1 cellular context compared by ENCODE assay signal in the genomic region with DNA sequence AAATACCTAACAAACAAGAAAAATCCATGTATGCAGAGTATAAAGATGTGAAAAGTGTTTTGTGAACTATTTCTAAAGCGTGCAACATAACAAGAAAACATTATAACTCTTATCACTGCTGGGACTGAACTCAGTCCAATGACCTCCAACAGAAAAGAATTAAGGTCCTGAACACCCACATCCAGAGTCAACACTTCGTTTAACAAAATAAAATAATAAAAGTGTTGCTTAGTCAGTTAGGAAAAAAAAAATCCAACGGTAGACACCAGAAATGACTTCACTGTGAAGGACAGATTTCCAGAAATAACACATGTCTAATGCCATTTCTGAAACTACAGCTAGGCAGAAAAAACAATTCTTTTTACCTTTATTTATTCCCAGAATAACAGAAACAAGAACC.
TF ChIP-seq lines count a peak whose summit lies in the region.

No MANE protein-coding gene starts in this region.

TF ChIP-seq in GM12878, 131 proteins besides CTCF, POLR2A, EP300 and RAD21:
- no peak for TF ChIP-seq SMAD1 (IDR thresholded peaks at IDR 0.05; ENCODE audit: low read depth, partially characterized antibody)
- TF ChIP-seq BACH1 (IDR thresholded peaks at IDR 0.05; ENCODE audit: borderline replicate concordance) = no peak
- TF ChIP-seq, protein P1, sequence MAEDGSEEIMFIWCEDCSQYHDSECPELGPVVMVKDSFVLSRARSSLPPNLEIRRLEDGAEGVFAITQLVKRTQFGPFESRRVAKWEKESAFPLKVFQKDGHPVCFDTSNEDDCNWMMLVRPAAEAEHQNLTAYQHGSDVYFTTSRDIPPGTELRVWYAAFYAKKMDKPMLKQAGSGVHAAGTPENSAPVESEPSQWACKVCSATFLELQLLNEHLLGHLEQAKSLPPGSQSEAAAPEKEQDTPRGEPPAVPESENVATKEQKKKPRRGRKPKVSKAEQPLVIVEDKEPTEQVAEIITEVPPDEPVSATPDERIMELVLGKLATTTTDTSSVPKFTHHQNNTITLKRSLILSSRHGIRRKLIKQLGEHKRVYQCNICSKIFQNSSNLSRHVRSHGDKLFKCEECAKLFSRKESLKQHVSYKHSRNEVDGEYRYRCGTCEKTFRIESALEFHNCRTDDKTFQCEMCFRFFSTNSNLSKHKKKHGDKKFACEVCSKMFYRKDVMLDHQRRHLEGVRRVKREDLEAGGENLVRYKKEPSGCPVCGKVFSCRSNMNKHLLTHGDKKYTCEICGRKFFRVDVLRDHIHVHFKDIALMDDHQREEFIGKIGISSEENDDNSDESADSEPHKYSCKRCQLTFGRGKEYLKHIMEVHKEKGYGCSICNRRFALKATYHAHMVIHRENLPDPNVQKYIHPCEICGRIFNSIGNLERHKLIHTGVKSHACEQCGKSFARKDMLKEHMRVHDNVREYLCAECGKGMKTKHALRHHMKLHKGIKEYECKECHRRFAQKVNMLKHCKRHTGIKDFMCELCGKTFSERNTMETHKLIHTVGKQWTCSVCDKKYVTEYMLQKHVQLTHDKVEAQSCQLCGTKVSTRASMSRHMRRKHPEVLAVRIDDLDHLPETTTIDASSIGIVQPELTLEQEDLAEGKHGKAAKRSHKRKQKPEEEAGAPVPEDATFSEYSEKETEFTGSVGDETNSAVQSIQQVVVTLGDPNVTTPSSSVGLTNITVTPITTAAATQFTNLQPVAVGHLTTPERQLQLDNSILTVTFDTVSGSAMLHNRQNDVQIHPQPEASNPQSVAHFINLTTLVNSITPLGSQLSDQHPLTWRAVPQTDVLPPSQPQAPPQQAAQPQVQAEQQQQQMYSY (CRISPR knock-in tag; IDR thresholded peaks at IDR 0.05) = no peak
- TF ChIP-seq NBN (IDR thresholded peaks at IDR 0.05) = no peak
- no peak for TF ChIP-seq BMI1 (IDR thresholded peaks at IDR 0.05; ENCODE audit: borderline replicate concordance)
- no peak for TF ChIP-seq ZNF217 (IDR thresholded peaks at IDR 0.05)
- TF ChIP-seq, protein P2, sequence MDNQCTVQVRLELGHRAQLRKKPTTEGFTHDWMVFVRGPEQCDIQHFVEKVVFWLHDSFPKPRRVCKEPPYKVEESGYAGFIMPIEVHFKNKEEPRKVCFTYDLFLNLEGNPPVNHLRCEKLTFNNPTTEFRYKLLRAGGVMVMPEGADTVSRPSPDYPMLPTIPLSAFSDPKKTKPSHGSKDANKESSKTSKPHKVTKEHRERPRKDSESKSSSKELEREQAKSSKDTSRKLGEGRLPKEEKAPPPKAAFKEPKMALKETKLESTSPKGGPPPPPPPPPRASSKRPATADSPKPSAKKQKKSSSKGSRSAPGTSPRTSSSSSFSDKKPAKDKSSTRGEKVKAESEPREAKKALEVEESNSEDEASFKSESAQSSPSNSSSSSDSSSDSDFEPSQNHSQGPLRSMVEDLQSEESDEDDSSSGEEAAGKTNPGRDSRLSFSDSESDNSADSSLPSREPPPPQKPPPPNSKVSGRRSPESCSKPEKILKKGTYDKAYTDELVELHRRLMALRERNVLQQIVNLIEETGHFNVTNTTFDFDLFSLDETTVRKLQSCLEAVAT (IDR thresholded peaks at IDR 0.05) = no peak
- no peak for TF ChIP-seq BRCA1 (IDR thresholded peaks at IDR 0.05; ENCODE audit: low read depth, low read length)
- TF ChIP-seq KLF5 (IDR thresholded peaks at IDR 0.05; ENCODE audit: partially characterized antibody) = no peak
- TF ChIP-seq SMC3 (IDR thresholded peaks at IDR 0.05; ENCODE audit: borderline replicate concordance, low read length) = no peak
- TF ChIP-seq, protein P3, sequence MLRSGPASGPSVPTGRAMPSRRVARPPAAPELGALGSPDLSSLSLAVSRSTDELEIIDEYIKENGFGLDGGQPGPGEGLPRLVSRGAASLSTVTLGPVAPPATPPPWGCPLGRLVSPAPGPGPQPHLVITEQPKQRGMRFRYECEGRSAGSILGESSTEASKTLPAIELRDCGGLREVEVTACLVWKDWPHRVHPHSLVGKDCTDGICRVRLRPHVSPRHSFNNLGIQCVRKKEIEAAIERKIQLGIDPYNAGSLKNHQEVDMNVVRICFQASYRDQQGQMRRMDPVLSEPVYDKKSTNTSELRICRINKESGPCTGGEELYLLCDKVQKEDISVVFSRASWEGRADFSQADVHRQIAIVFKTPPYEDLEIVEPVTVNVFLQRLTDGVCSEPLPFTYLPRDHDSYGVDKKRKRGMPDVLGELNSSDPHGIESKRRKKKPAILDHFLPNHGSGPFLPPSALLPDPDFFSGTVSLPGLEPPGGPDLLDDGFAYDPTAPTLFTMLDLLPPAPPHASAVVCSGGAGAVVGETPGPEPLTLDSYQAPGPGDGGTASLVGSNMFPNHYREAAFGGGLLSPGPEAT (IDR thresholded peaks at IDR 0.05; ENCODE audit: low read depth) = no peak
- no peak for TF ChIP-seq MTA2 (IDR thresholded peaks at IDR 0.05; ENCODE audit: low read depth)
- TF ChIP-seq CEBPB (IDR thresholded peaks at IDR 0.05; ENCODE audit: borderline replicate concordance in 1 of 2, low read depth in 2 of 2, low read length in 2 of 2) = no peak
- TF ChIP-seq CHD2 (IDR thresholded peaks at IDR 0.05; ENCODE audit: borderline replicate concordance, low read depth, low read length) = no peak
- TF ChIP-seq, protein P4, sequence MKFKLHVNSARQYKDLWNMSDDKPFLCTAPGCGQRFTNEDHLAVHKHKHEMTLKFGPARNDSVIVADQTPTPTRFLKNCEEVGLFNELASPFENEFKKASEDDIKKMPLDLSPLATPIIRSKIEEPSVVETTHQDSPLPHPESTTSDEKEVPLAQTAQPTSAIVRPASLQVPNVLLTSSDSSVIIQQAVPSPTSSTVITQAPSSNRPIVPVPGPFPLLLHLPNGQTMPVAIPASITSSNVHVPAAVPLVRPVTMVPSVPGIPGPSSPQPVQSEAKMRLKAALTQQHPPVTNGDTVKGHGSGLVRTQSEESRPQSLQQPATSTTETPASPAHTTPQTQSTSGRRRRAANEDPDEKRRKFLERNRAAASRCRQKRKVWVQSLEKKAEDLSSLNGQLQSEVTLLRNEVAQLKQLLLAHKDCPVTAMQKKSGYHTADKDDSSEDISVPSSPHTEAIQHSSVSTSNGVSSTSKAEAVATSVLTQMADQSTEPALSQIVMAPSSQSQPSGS (IDR thresholded peaks at IDR 0.05; ENCODE audit: low read length) = no peak
- no peak for TF ChIP-seq EED (IDR thresholded peaks at IDR 0.05; ENCODE audit: low read depth)
- TF ChIP-seq, protein P5, sequence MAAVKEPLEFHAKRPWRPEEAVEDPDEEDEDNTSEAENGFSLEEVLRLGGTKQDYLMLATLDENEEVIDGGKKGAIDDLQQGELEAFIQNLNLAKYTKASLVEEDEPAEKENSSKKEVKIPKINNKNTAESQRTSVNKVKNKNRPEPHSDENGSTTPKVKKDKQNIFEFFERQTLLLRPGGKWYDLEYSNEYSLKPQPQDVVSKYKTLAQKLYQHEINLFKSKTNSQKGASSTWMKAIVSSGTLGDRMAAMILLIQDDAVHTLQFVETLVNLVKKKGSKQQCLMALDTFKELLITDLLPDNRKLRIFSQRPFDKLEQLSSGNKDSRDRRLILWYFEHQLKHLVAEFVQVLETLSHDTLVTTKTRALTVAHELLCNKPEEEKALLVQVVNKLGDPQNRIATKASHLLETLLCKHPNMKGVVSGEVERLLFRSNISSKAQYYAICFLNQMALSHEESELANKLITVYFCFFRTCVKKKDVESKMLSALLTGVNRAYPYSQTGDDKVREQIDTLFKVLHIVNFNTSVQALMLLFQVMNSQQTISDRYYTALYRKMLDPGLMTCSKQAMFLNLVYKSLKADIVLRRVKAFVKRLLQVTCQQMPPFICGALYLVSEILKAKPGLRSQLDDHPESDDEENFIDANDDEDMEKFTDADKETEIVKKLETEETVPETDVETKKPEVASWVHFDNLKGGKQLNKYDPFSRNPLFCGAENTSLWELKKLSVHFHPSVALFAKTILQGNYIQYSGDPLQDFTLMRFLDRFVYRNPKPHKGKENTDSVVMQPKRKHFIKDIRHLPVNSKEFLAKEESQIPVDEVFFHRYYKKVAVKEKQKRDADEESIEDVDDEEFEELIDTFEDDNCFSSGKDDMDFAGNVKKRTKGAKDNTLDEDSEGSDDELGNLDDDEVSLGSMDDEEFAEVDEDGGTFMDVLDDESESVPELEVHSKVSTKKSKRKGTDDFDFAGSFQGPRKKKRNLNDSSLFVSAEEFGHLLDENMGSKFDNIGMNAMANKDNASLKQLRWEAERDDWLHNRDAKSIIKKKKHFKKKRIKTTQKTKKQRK (IDR thresholded peaks at IDR 0.05; ENCODE audit: low read depth, low read length) = no peak
TF ChIP-seq in GM12878: peak in this region for 0.
